Comparison of ENCODE assay signal across 8 cellular contexts in the genomic region with DNA sequence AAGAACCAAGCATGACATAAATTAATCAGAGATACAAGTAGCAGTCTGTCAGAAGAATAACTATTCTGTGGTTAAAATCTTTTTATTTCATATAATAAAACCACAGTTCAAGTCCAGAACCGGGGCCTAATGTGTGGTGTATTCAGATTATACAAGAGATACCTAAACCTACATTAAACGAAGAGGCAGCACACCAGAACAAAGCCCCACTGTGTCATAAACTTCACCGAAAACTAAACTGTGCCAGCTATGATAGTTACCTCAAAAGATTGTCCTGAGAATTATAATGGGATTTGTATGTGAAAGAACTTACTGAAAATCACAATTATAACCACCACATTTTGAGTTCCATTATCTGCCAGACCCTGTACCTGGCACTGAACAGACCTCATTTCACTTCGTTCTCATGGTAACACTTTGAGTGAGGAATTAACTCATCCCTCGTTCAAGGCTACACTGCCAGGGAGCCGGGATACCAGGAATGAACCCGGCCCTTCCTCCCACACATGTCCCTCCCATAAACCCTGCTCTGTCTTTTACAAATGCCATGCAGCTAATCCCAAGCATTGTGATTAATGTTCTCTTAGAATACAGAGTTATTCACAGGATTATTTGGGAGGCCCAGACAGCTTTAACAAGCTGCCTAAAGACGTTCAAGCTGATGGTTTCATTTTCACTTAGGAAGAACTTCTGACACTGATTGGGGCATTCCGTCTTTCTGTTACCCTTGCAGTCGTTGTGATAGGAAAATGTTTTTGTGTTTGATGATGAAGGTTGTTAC. TPM values are rescaled to one million over a fixed set of nuclear protein-coding genes. Genes with fewer than 3 reads are reported as not detected.
DNase-seq lines count a peak whose midpoint lies in the region; ATAC-seq and TF ChIP-seq lines count a peak whose summit lies in the region.

No MANE protein-coding gene starts in this region.

- no peak overlapping the region for H3K4me3 ChIP-seq in Jurkat, Clone E6-1 (ENCODE audit: low read length)
- peak overlapping the region; percentile 7 for H3K4me3 ChIP-seq in hepatocyte

- peak; percentile 14 for DNase-seq in DMS 273 treated with DMSO at 0.1 percent for 48 hours (lab: John Stamatoyannopoulos, UW)
- peak; percentile 8 for DNase-seq in Jurkat, Clone E6-1 (ENCODE audit: low read depth, low spot score)
- DNase-seq in activated naive CD4-positive, alpha-beta T cell treated with anti-CD3 and anti-CD28 coated beads, Interleukin-2, amount 50 U/mL, for 72 hours (ENCODE audit: low spot score in 2 of 2), result no peak
- peak; percentile 44 for DNase-seq in hepatocyte (ENCODE audit: low spot score)
- no peak for DNase-seq in NCI-H1105 treated with DMSO at 0.1 percent for 48 hours (lab: John Stamatoyannopoulos, UW)
- DNase-seq in amniotic stem cell (lab: John Stamatoyannopoulos, UW), result no peak

- no peaks in the 10 kb centered on the region for H4K20me1 ChIP-seq in hepatocyte (ENCODE audit: insufficient read depth, poor library complexity, severe bottlenecking)

- H3K27me3 Mint-ChIP-seq in stimulated activated memory B cell treated with anti-CD40 and anti-IgM and Interleukin-4, amounts not matched to agents 10 μg/mL and 1 μg/mL and 100 μg/mL, for 72 hours, result no peaks in the 10 kb centered on the region

- no peak for TF ChIP-seq CTCF in hepatocyte (IDR thresholded peaks at IDR 0.05; ENCODE audit: poor library complexity)

- no peaks in the 10 kb centered on the region for H3K36me3 ChIP-seq in hepatocyte (replicated peaks; ENCODE audit: insufficient read depth, low read depth)

- H3K79me2 ChIP-seq in hepatocyte, result no peaks in the 10 kb centered on the region

- peak overlapping the region; percentile 10 for H2AFZ ChIP-seq in hepatocyte

- H3K27ac Mint-ChIP-seq in activated naive CD4-positive, alpha-beta T cell treated with anti-CD3 and anti-CD28 coated beads, Interleukin-2, amount 50 U/mL, for 72 hours, result peak overlapping the region; percentile 76 to 86
- H3K27ac Mint-ChIP-seq in stimulated activated memory B cell treated with anti-CD40 and anti-IgM and Interleukin-4, amounts not matched to agents 10 μg/mL and 1 μg/mL and 100 μg/mL, for 72 hours, result peak overlapping the region; percentile 100

- H3K4me1 Mint-ChIP-seq in stimulated activated memory B cell treated with anti-CD40 and anti-IgM and Interleukin-4, amounts not matched to agents 10 μg/mL and 1 μg/mL and 100 μg/mL, for 72 hours, result peaks cover 71% of the 10 kb centered on the region

- H3K27me3 ChIP-seq in hepatocyte, result no peaks in the 10 kb centered on the region

- no peaks in the 10 kb centered on the region for H3K36me3 Mint-ChIP-seq in activated naive CD4-positive, alpha-beta T cell treated with anti-CD3 and anti-CD28 coated beads, Interleukin-2, amount 50 U/mL, for 72 hours
- no peaks in the 10 kb centered on the region for H3K36me3 Mint-ChIP-seq in stimulated activated memory B cell treated with anti-CD40 and anti-IgM and Interleukin-4, amounts not matched to agents 10 μg/mL and 1 μg/mL and 100 μg/mL, for 72 hours

- H3K27ac ChIP-seq in hepatocyte, result peak overlapping the region; percentile 39

- WGBS in hepatocyte (ENCODE audit: low lambda C conversion rate, missing lambda C conversion rate), result 32% methylated on average over 10 of the region's 10 CpGs

- H3K4me1 ChIP-seq in hepatocyte (ENCODE audit: insufficient read depth), result no peaks in the 10 kb centered on the region

- no peaks in the 10 kb centered on the region for H3K9me2 ChIP-seq in hepatocyte (replicated peaks; ENCODE audit: insufficient read depth)

- H3K9me3 Mint-ChIP-seq in activated naive CD4-positive, alpha-beta T cell treated with anti-CD3 and anti-CD28 coated beads, Interleukin-2, amount 50 U/mL, for 72 hours, result no peaks in the 10 kb centered on the region
- H3K9me3 Mint-ChIP-seq in stimulated activated memory B cell treated with anti-CD40 and anti-IgM and Interleukin-4, amounts not matched to agents 10 μg/mL and 1 μg/mL and 100 μg/mL, for 72 hours, result no peaks in the 10 kb centered on the region

- peak; percentile 61 for ATAC-seq in GM21360 (IDR thresholded peaks at IDR 0.05; ENCODE audit: unreplicated experiment)
- peak; percentile 81 to 88 for ATAC-seq in activated naive CD4-positive, alpha-beta T cell treated with anti-CD3 and anti-CD28 coated beads, Interleukin-2, amount 50 U/mL, for 72 hours
- ATAC-seq in stimulated activated memory B cell treated with anti-CD40 and anti-IgM and Interleukin-4, amounts not matched to agents 10 μg/mL and 1 μg/mL and 100 μg/mL, for 72 hours, result peak; percentile 84

- no peaks in the 10 kb centered on the region for H3K9me3 ChIP-seq in hepatocyte (ENCODE audit: low read depth)

- H3K4me2 ChIP-seq in hepatocyte, result peak overlapping the region; percentile 62

- peak overlapping the region; percentile 85 for H3K4me3 Mint-ChIP-seq in stimulated activated memory B cell treated with anti-CD40 and anti-IgM and Interleukin-4, amounts not matched to agents 10 μg/mL and 1 μg/mL and 100 μg/mL, for 72 hours

RNA-seq across cellular contexts. Expression of a gene that starts 42.7 kb away (rescaled TPM):
- 23.8 TPM for polyA plus RNA-seq in Jurkat, Clone E6-1 (2012; ENCODE audit: insufficient read depth, insufficient read length)
- total RNA-seq in activated naive CD4-positive, alpha-beta T cell treated with anti-CD3 and anti-CD28 coated beads, Interleukin-2, amount 50 U/mL, for 72 hours, result 10 to 100 TPM in 1 of 2 donors, 1 to 10 TPM in 1; 8.9 to 13.8 TPM
- 3.9 and 6.2 TPM in 2 replicates for total RNA-seq in hepatocyte
- polyA plus RNA-seq in hepatocyte, result 6.2 and 6.6 TPM in 2 replicates

Comparison
In these comparisons a context has a peak if more than half of its experiments do, and no peak if none do; other contexts are left out.
1. DNase-seq: peak in DMS 273 treated with DMSO at 0.1 percent for 48 hours (single experiment), Jurkat, Clone E6-1 (single experiment) and hepatocyte (single experiment); none in activated naive CD4-positive, alpha-beta T cell treated with anti-CD3 and anti-CD28 coated beads, Interleukin-2, amount 50 U/mL, for 72 hours (0 of 2), NCI-H1105 treated with DMSO at 0.1 percent for 48 hours (single experiment) and amniotic stem cell (single experiment).
2. Peak in every context shown above with its lines, with median percentiles within 50 percentile points of each other: ATAC-seq.